In the genomic region with DNA sequence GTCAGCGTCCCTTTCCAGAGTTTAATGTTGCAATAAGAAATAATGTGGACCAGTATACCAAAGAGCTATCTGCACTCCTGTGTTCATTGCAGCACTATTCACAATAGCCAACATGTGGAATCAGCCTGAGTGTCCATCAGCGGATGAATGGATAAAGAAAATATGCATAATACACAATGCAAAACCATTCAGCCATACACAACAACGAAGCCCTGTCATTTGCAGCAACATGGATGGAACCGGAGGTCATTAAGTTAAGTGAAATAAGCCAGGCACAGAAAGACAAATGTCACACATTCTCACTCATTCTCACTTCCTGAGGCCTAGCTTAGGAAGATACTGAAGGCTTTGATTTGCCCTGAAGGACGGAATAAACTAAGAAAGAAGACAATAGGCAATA, we compare ENCODE assay signal across 7 cellular contexts. TPM values are rescaled to one million over a fixed set of nuclear protein-coding genes. Genes with fewer than 3 reads are reported as not detected.
"Had no signal": no experiment of that assay in that cellular context is flagged by ENCODE, and none has a peak within 500 bp of the region (broad histone marks: within the 10 kb centered on the region; RNA-seq: fewer than 3 reads in every experiment).

No MANE protein-coding gene starts in this region.

- DNase-seq: H9, HCEC 1CT had no signal

- H3K4me3 ChIP-seq: GM23338 had no signal

- ATAC-seq: GM23338, HepG2 had no signal

RNA-seq across cellular contexts. Expression of gene SLC5A4, which starts 22.1 kb away (rescaled TPM):
- total RNA-seq: GM23338, H1, H9, HepG2 had no signal
- polyA plus RNA-seq: HepG2, IgD-negative memory B cell had no signal

RNA-seq across cellular contexts. Expression of gene RFPL2, which starts 28.2 kb away (rescaled TPM):
- total RNA-seq: GM23338, H9, HepG2, HT1080 had no signal
- polyA plus RNA-seq: HepG2, IgD-negative memory B cell had no signal
